ENCODE assay signal across 20 cellular contexts in genomic region chr11:19342036-19342435, GRCh38.
"Had no signal": no experiment of that assay in that cellular context is flagged by ENCODE, and none has a peak within 500 bp of the region (broad histone marks: within the 10 kb centered on the region; RNA-seq: fewer than 3 reads in every experiment).

No MANE protein-coding gene starts in this region.

- H3K9me3 ChIP-seq: left ventricle myocardium inferior, neutrophil, psoas muscle, sigmoid colon, testis, tibial nerve had no signal

- DNase-seq: dermis blood vessel endothelial cell; erythroblast; foreskin keratinocyte; immature natural killer cell; left ventricle myocardium inferior; mesenchymal stem cell; midbrain; naive B cell; nephron progenitor cell; psoas muscle; sigmoid colon; stimulated activated CD4-positive, alpha-beta T cell treated with anti-CD3 and anti-CD28 coated beads, Interleukin-2, amount 100 ng/mL, for 24 hours; stimulated activated CD4-positive, alpha-beta T cell treated with anti-CD3 and anti-CD28 coated beads, Interleukin-4, amount 100 ng/mL, for 4 hours; stimulated activated naive B cell treated with anti-CD40 and anti-IgM and Interleukin-4, amounts not matched to agents 10 μg/mL and 1 μg/mL and 100 μg/mL, for 72 hours; stimulated activated naive CD8-positive, alpha-beta T cell treated with anti-CD3 and anti-CD28 coated beads, Interleukin-15, amount 100 ng/mL, for 72 hours; testis had no signal

- H3K9me3 Mint-ChIP-seq: immature natural killer cell; nephron progenitor cell; stimulated activated naive B cell treated with anti-CD40 and anti-IgM and Interleukin-4, amounts not matched to agents 10 μg/mL and 1 μg/mL and 100 μg/mL, for 72 hours; stimulated activated naive CD8-positive, alpha-beta T cell treated with anti-CD3 and anti-CD28 coated beads, Interleukin-15, amount 100 ng/mL, for 72 hours had no signal

- H3K27me3 ChIP-seq: testis had no signal

- H3K4me1 ChIP-seq: foreskin keratinocyte had no signal

- H3K36me3 ChIP-seq: left ventricle myocardium inferior, neutrophil, sigmoid colon, tibial nerve had no signal

- H3K36me3 Mint-ChIP-seq: stimulated activated naive B cell treated with anti-CD40 and anti-IgM and Interleukin-4, amounts not matched to agents 10 μg/mL and 1 μg/mL and 100 μg/mL, for 72 hours had no signal

- ATAC-seq: foreskin keratinocyte; psoas muscle; stimulated activated naive B cell treated with anti-CD40 and anti-IgM and Interleukin-4, amounts not matched to agents 10 μg/mL and 1 μg/mL and 100 μg/mL, for 72 hours; stimulated activated naive CD8-positive, alpha-beta T cell treated with anti-CD3 and anti-CD28 coated beads, Interleukin-15, amount 100 ng/mL, for 72 hours had no signal

- H3K4me3 Mint-ChIP-seq: immature natural killer cell; naive B cell; nephron progenitor cell; stimulated activated naive B cell treated with anti-CD40 and anti-IgM and Interleukin-4, amounts not matched to agents 10 μg/mL and 1 μg/mL and 100 μg/mL, for 72 hours; stimulated activated naive CD8-positive, alpha-beta T cell treated with anti-CD3 and anti-CD28 coated beads, Interleukin-15, amount 100 ng/mL, for 72 hours had no signal

- H3K27ac Mint-ChIP-seq: immature natural killer cell; naive B cell; nephron progenitor cell; stimulated activated naive B cell treated with anti-CD40 and anti-IgM and Interleukin-4, amounts not matched to agents 10 μg/mL and 1 μg/mL and 100 μg/mL, for 72 hours; stimulated activated naive CD8-positive, alpha-beta T cell treated with anti-CD3 and anti-CD28 coated beads, Interleukin-15, amount 100 ng/mL, for 72 hours had no signal

- H3K4me3 ChIP-seq: left ventricle myocardium inferior, lung, psoas muscle, sigmoid colon, skin epidermis, testis, tibial nerve had no signal
